Comparison of ENCODE assay signal across 8 cellular contexts in genomic region chr2:71277159-71277498, GRCh38. TPM values are rescaled to one million over a fixed set of nuclear protein-coding genes. Genes with fewer than 3 reads are reported as not detected.
DNase-seq lines count a peak whose midpoint lies in the region; ATAC-seq and TF ChIP-seq lines count a peak whose summit lies in the region.

No MANE protein-coding gene starts in this region.

- intact Hi-C loops in activated CD4-positive, alpha-beta T cell treated with anti-CD3 and anti-CD28 coated beads, Interleukin-2, amount 10 ng/mL, durations not matched to agents 24 days and 14 days (cut with micrococcal nuclease), result loop anchor here (10.0 kb wide), 1 partner anchor 122 kb away; no protein-coding TSS in a partner anchor
- intact Hi-C loops in lower lobe of right lung (cut with DNase I) (no loop called here), posterior cingulate gyrus (cut with DNase I) (loop anchor here (5.0 kb wide), 1 partner anchor 55 kb away; the partner anchor contains the start of gene ZNF638)

- peak overlapping the region; percentile 76 for H3K4me3 Mint-ChIP-seq in activated CD4-positive, alpha-beta T cell treated with anti-CD3 and anti-CD28 coated beads, Interleukin-2, amount 10 ng/mL, durations not matched to agents 24 days and 14 days

- H3K36me3 Mint-ChIP-seq in activated CD4-positive, alpha-beta T cell treated with anti-CD3 and anti-CD28 coated beads, Interleukin-2, amount 10 ng/mL, durations not matched to agents 24 days and 14 days (ENCODE audit: low read depth), result no peaks in the 10 kb centered on the region

- peak overlapping the region; percentile 71 for H3K4me3 ChIP-seq in brain microvascular endothelial cell (ENCODE audit: low read depth, low read length)
- peak overlapping the region; percentile 65 for H3K4me3 ChIP-seq in lower lobe of right lung
- H3K4me3 ChIP-seq in thymus (ENCODE audit: low read length), result peak overlapping the region; percentile 45

- H3K27me3 Mint-ChIP-seq in activated CD4-positive, alpha-beta T cell treated with anti-CD3 and anti-CD28 coated beads, Interleukin-2, amount 10 ng/mL, durations not matched to agents 24 days and 14 days, result peaks cover 74% of the 10 kb centered on the region

- H3K4me1 ChIP-seq in lower lobe of right lung, result peaks cover 22% of the 10 kb centered on the region
- H3K4me1 ChIP-seq in thymus (ENCODE audit: control insufficient read depth, insufficient read depth, low read length), result peaks cover 6% of the 10 kb centered on the region

- 3% methylated on average over 5 of the region's 5 CpGs for WGBS in thymus

- in situ Hi-C loops in brain microvascular endothelial cell (cut with HindIII; ENCODE audit: low pct_ligation_motif_present, low sequenced_read_pairs), result no loop called here

- no peak for ATAC-seq in lower lobe of right lung
- no peak for ATAC-seq in GM21576 (IDR thresholded peaks at IDR 0.05; ENCODE audit: unreplicated experiment)
- ATAC-seq in activated CD4-positive, CD25-positive, alpha-beta regulatory T cell treated with anti-CD3 and anti-CD28 coated beads, Interleukin-2, amount 50 U/mL, for 24 hours, result no peak

- H3K27me3 ChIP-seq in brain microvascular endothelial cell (replicated peaks) (peaks cover 6% of the 10 kb centered on the region), lower lobe of right lung (ENCODE audit: low read depth) (peaks cover 30% of the 10 kb centered on the region), thymus (ENCODE audit: control insufficient read depth, insufficient read depth) (peaks cover 28% of the 10 kb centered on the region)

- H3K27ac Mint-ChIP-seq in activated CD4-positive, alpha-beta T cell treated with anti-CD3 and anti-CD28 coated beads, Interleukin-2, amount 10 ng/mL, durations not matched to agents 24 days and 14 days, result no peak overlapping the region

- H3K9me3 ChIP-seq in lower lobe of right lung, result no peaks in the 10 kb centered on the region
- peaks cover 1% of the 10 kb centered on the region for H3K9me3 ChIP-seq in thymus (ENCODE audit: control insufficient read depth)

- H3K36me3 ChIP-seq in brain microvascular endothelial cell (replicated peaks) (no peaks in the 10 kb centered on the region), lower lobe of right lung (no peaks in the 10 kb centered on the region), thymus (ENCODE audit: control insufficient read depth, insufficient read depth) (no peaks in the 10 kb centered on the region)

- H3K27ac ChIP-seq in brain microvascular endothelial cell (no peak overlapping the region), lower lobe of right lung (no peak overlapping the region), thymus (ENCODE audit: low read depth) (no peak overlapping the region)

- DNase-seq in activated CD4-positive, alpha-beta T cell treated with anti-CD3 and anti-CD28 coated beads, Interleukin-2, amount 10 ng/mL, durations not matched to agents 24 days and 14 days, result no peak
- DNase-seq in activated CD4-positive, alpha-beta T cell treated with anti-CD3 and anti-CD28 coated beads for 1 hour, result no peak
- DNase-seq in brain microvascular endothelial cell (no peak), lower lobe of right lung (no peak), posterior cingulate gyrus (no peak)

- peaks cover 14% of the 10 kb centered on the region for H3K4me1 Mint-ChIP-seq in activated CD4-positive, alpha-beta T cell treated with anti-CD3 and anti-CD28 coated beads, Interleukin-2, amount 10 ng/mL, durations not matched to agents 24 days and 14 days

- no peak for TF ChIP-seq CTCF in brain microvascular endothelial cell (IDR thresholded peaks at IDR 0.05; ENCODE audit: low read depth, low read length, missing control alignments)
- TF ChIP-seq CTCF in lower lobe of right lung (IDR thresholded peaks at IDR 0.05), result no peak

- peaks cover 4% of the 10 kb centered on the region for H3K9me3 Mint-ChIP-seq in activated CD4-positive, alpha-beta T cell treated with anti-CD3 and anti-CD28 coated beads, Interleukin-2, amount 10 ng/mL, durations not matched to agents 24 days and 14 days

RNA-seq across cellular contexts. Expression of gene PAIP2B, which starts 50.2 kb away (rescaled TPM):
- total RNA-seq in activated CD4-positive, alpha-beta T cell treated with anti-CD3 and anti-CD28 coated beads, Interleukin-2, amount 10 ng/mL, durations not matched to agents 24 days and 14 days, result 0.63 and 0.64 TPM in 2 replicates
- 7.7 TPM for total RNA-seq in lower lobe of right lung
- polyA plus RNA-seq in thymus, result 2.2 TPM

RNA-seq across cellular contexts. Expression of gene ZNF638, which starts 54.5 kb away (rescaled TPM):
- total RNA-seq in activated CD4-positive, alpha-beta T cell treated with anti-CD3 and anti-CD28 coated beads, Interleukin-2, amount 10 ng/mL, durations not matched to agents 24 days and 14 days, result 90.2 and 91.5 TPM in 2 replicates
- total RNA-seq in lower lobe of right lung, result 115 TPM
- 210 TPM for polyA plus RNA-seq in thymus
